29 cellular contexts compared by ENCODE assay signal in genomic region chr13:20320885-20321284, GRCh38.
"Had no signal": no experiment of that assay in that cellular context is flagged by ENCODE, and none has a peak within 500 bp of the region (broad histone marks: within the 10 kb centered on the region; RNA-seq: fewer than 3 reads in every experiment).

No MANE protein-coding gene starts in this region.

- H3K27me3 ChIP-seq: left lung, neural progenitor cell, ovary, right atrium auricular region, right lobe of liver, tibial nerve, uterus had no signal

- H3K9ac ChIP-seq: neural progenitor cell had no signal

- H3K27me3 Mint-ChIP-seq: type B pancreatic cell had no signal

- H3K4me2 ChIP-seq: neural progenitor cell, smooth muscle cell had no signal

- H3K36me3 ChIP-seq: left lung, lower lobe of right lung, neural progenitor cell, neutrophil, ovary, right atrium auricular region, right lobe of liver, tibial nerve, uterus had no signal

- H3K27ac ChIP-seq: left lung, lower lobe of right lung, neural progenitor cell, neutrophil, ovary, right atrium auricular region, right lobe of liver, tibial nerve, uterus had no signal

- H3K4me3 Mint-ChIP-seq: mesothelial cell of epicardium; naive B cell; natural killer cell; nephron progenitor cell; neural progenitor cell; stimulated activated memory B cell treated with anti-CD40 and anti-IgM and Interleukin-4, amounts not matched to agents 10 μg/mL and 1 μg/mL and 100 μg/mL, for 72 hours; stimulated activated naive CD8-positive, alpha-beta T cell treated with anti-CD3 and anti-CD28 coated beads, Interleukin-15, amount 100 ng/mL, for 72 hours; type B pancreatic cell had no signal

- H3K4me3 ChIP-seq: left lung, lower lobe of right lung, neural progenitor cell, ovary, right atrium auricular region, right lobe of liver, smooth muscle cell, tibial nerve, uterus had no signal

- H3K27ac Mint-ChIP-seq: mesothelial cell of epicardium; natural killer cell; nephron progenitor cell; neural progenitor cell; progenitor cell of endocrine pancreas; stimulated activated memory B cell treated with anti-CD40 and anti-IgM and Interleukin-4, amounts not matched to agents 10 μg/mL and 1 μg/mL and 100 μg/mL, for 72 hours; type B pancreatic cell had no signal

- ATAC-seq: left colon; left lung; lower lobe of right lung; natural killer cell; right lobe of liver; stimulated activated memory B cell treated with anti-CD40 and anti-IgM and Interleukin-4, amounts not matched to agents 10 μg/mL and 1 μg/mL and 100 μg/mL, for 72 hours; stimulated activated naive CD8-positive, alpha-beta T cell treated with anti-CD3 and anti-CD28 coated beads, Interleukin-15, amount 100 ng/mL, for 72 hours had no signal

- DNase-seq: hippocampal formation; kidney; left colon; left lung; lower lobe of right lung; mesendoderm; naive B cell; natural killer cell; nephron progenitor cell; occipital lobe; ovary; right lobe of liver; stimulated activated CD4-positive, alpha-beta T cell treated with anti-CD3 and anti-CD28 coated beads, Interleukin-1b, Interleukin-23, amount 100 ng/mL, for 48 hours; stimulated activated CD4-positive, alpha-beta T cell treated with anti-CD3 and anti-CD28 coated beads, Interleukin-2, amount 100 ng/mL, for 48 hours; stimulated activated CD4-positive, alpha-beta T cell treated with anti-CD3 and anti-CD28 coated beads, Interleukin-4, amount 100 ng/mL, for 4 hours; stimulated activated CD8-positive, alpha-beta memory T cell treated with anti-CD3 and anti-CD28 coated beads, Interleukin-4, amount 100 ng/mL, for 48 hours; stimulated activated naive CD4-positive, alpha-beta T cell treated with Interleukin-2 at 50 U/mL for 16 hours; stimulated activated naive CD8-positive, alpha-beta T cell treated with anti-CD3 and anti-CD28 coated beads, Interleukin-15, amount 100 ng/mL, for 72 hours; substantia nigra; uterus had no signal

- FAIRE-seq: kidney had no signal

- H3K9me3 ChIP-seq: neutrophil, ovary, right atrium auricular region, right lobe of liver, uterus had no signal

- H2AFZ ChIP-seq: neural progenitor cell had no signal

- H3K4me1 ChIP-seq: left lung, lower lobe of right lung, neural progenitor cell, right atrium auricular region, right lobe of liver, tibial nerve, uterus had no signal

- H3K36me3 Mint-ChIP-seq: natural killer cell; neural progenitor cell; stimulated activated memory B cell treated with anti-CD40 and anti-IgM and Interleukin-4, amounts not matched to agents 10 μg/mL and 1 μg/mL and 100 μg/mL, for 72 hours; type B pancreatic cell had no signal

- H3K4me1 Mint-ChIP-seq: naive B cell; natural killer cell; nephron progenitor cell; neural progenitor cell; stimulated activated memory B cell treated with anti-CD40 and anti-IgM and Interleukin-4, amounts not matched to agents 10 μg/mL and 1 μg/mL and 100 μg/mL, for 72 hours; stimulated activated naive CD8-positive, alpha-beta T cell treated with anti-CD3 and anti-CD28 coated beads, Interleukin-15, amount 100 ng/mL, for 72 hours had no signal
